ENCODE assay signal across 23 cellular contexts in genomic region chr22:42039271-42039670, GRCh38. TPM values are rescaled to one million over a fixed set of nuclear protein-coding genes. Genes with fewer than 3 reads are reported as not detected.
DNase-seq lines count a peak whose midpoint lies in the region; TF ChIP-seq lines count a peak whose summit lies in the region.
"Had no signal": no experiment of that assay in that cellular context is flagged by ENCODE, and none has a peak within 500 bp of the region (broad histone marks: within the 10 kb centered on the region; RNA-seq: fewer than 3 reads in every experiment).

No MANE protein-coding gene starts in this region.

- H3K4me3 ChIP-seq in trophoblast cell (ENCODE audit: low read depth, low read length) = no peak overlapping the region
- no peak overlapping the region for H3K4me3 ChIP-seq in hepatocyte
- H3K4me3 ChIP-seq: A549, HAP-1, SK-N-MC had no signal

- H3K9ac ChIP-seq in trophoblast cell (ENCODE audit: low read length) = no peak overlapping the region

- in situ Hi-C loops in ACHN (cut with HindIII; ENCODE audit: low pct_ligation_motif_present, low pct_unique_long_range_greater_than_20kb, low sequenced_read_pairs) = no loop called here

- H3K9me3 ChIP-seq in trophoblast cell (ENCODE audit: insufficient read depth, low read depth, low read length) (peaks cover 9% of the 10 kb centered on the region), hepatocyte (ENCODE audit: low read depth) (peaks cover 6% of the 10 kb centered on the region)

- no peak overlapping the region for H2BK120ac ChIP-seq in trophoblast cell (ENCODE audit: insufficient read depth, low read length, poor library complexity)

- H3K18ac ChIP-seq in trophoblast cell (ENCODE audit: low read length) = no peak overlapping the region

- H3K14ac ChIP-seq in trophoblast cell (ENCODE audit: low read length) = no peak overlapping the region

- no peak overlapping the region for H2BK5ac ChIP-seq in trophoblast cell (ENCODE audit: low read depth, low read length, poor library complexity)

- no peak for TF ChIP-seq CTCF in hepatocyte (IDR thresholded peaks at IDR 0.05; ENCODE audit: poor library complexity)

- DNase-seq in AG20443 (ENCODE audit: low spot score) = peak; percentile 34
- DNase-seq in GM04504 (ENCODE audit: low read depth) = peak; percentile 1
- peak; percentile 3 for DNase-seq in amniotic stem cell (lab: John Stamatoyannopoulos, UW)
- DNase-seq in trophoblast cell = peak; percentile 30 to 64
- no peak for DNase-seq in ACHN
- DNase-seq in hepatocyte (ENCODE audit: low spot score) = no peak
- DNase-seq in foreskin melanocyte = no peak
- DNase-seq: AML-193, DMS53, KG1, NCI-H1105, NCI-H146, NCI-H2029, NCI-H2227 treated with DMSO at 0.1 percent for 48 hours, NCI-H510A, NCI-H748 treated with DMSO at 0.1 percent for 48 hours, SHP77 treated with DMSO at 0.1 percent for 48 hours, SW 1271 had no signal

- no peak overlapping the region for H4K91ac ChIP-seq in trophoblast cell (ENCODE audit: low read depth, low read length)

- H4K20me1 ChIP-seq in hepatocyte (ENCODE audit: insufficient read depth, poor library complexity, severe bottlenecking) = no peaks in the 10 kb centered on the region

- H2AK5ac ChIP-seq in trophoblast cell (ENCODE audit: low read length) = no peak overlapping the region

- no CpG with 5 or more reads among the region's 5 CpGs for WGBS in trophoblast cell (ENCODE audit: extremely low coverage, insufficient coverage, insufficient read length)
- WGBS in hepatocyte (ENCODE audit: low lambda C conversion rate, missing lambda C conversion rate) = 94% methylated on average over 5 of the region's 5 CpGs

- no peaks in the 10 kb centered on the region for H3K79me1 ChIP-seq in trophoblast cell (ENCODE audit: low read length)

- no peak overlapping the region for H4K12ac ChIP-seq in trophoblast cell (ENCODE audit: low read depth, low read length)

- H2AFZ ChIP-seq in trophoblast cell (ENCODE audit: insufficient read depth, low read length, poor library complexity) (no peak overlapping the region), hepatocyte (no peak overlapping the region)

- H3K27me3 ChIP-seq in trophoblast cell (ENCODE audit: insufficient read depth, low read length) (no peaks in the 10 kb centered on the region), hepatocyte (no peaks in the 10 kb centered on the region)

- H2BK12ac ChIP-seq in trophoblast cell (ENCODE audit: low read length) = no peak overlapping the region

- no peak overlapping the region for H4K8ac ChIP-seq in trophoblast cell (ENCODE audit: low read depth, low read length)

- H3K79me2 ChIP-seq in trophoblast cell (ENCODE audit: control insufficient read depth, insufficient read depth, low read length, poor library complexity) (no peaks in the 10 kb centered on the region), hepatocyte (no peaks in the 10 kb centered on the region)

- H3K9me2 ChIP-seq in hepatocyte (replicated peaks; ENCODE audit: insufficient read depth) = no peaks in the 10 kb centered on the region

- H3K4me1 ChIP-seq in trophoblast cell (ENCODE audit: control insufficient read depth in 1 of 2, insufficient read depth in 2 of 2, low read length in 2 of 2) (no peaks in the 10 kb centered on the region), hepatocyte (ENCODE audit: insufficient read depth) (no peaks in the 10 kb centered on the region)
- H3K4me1 ChIP-seq: A549, HAP-1 had no signal

- no peaks in the 10 kb centered on the region for H3K36me3 ChIP-seq in trophoblast cell (ENCODE audit: control insufficient read depth in 1 of 2, insufficient read depth in 2 of 2, low read length in 2 of 2)
- no peaks in the 10 kb centered on the region for H3K36me3 ChIP-seq in hepatocyte (replicated peaks; ENCODE audit: insufficient read depth, low read depth)
- H3K36me3 ChIP-seq: HAP-1 had no signal

- H3K4me2 ChIP-seq in trophoblast cell (ENCODE audit: low read length) = no peak overlapping the region
- no peak overlapping the region for H3K4me2 ChIP-seq in hepatocyte
- H3K4me2 ChIP-seq: A549 had no signal

- no peak overlapping the region for H3K23ac ChIP-seq in trophoblast cell (ENCODE audit: low read length)

- H3K4ac ChIP-seq in trophoblast cell (ENCODE audit: low read depth, low read length) = no peak overlapping the region

- H3K27ac ChIP-seq in trophoblast cell (ENCODE audit: low read depth, low read length) (no peak overlapping the region), hepatocyte (no peak overlapping the region)
- H3K27ac ChIP-seq: A549, RWPE1, SK-N-MC had no signal

RNA-seq across cellular contexts. Expression of gene NAGA, which starts 31.3 kb away (rescaled TPM):
- 13.4 and 13.8 TPM in 2 replicates for polyA plus RNA-seq in trophoblast cell (2013)
- 24.2 and 24.6 TPM in 2 replicates for total RNA-seq in hepatocyte
- 23.8 and 31.1 TPM in 2 replicates for polyA plus RNA-seq in hepatocyte

RNA-seq across cellular contexts. Expression of gene PHETA2, which starts 34.8 kb away (rescaled TPM):
- 2.1 and 2.3 TPM in 2 replicates for polyA plus RNA-seq in trophoblast cell (2013)
- 5.4 and 10.4 TPM in 2 replicates for total RNA-seq in hepatocyte
- 8.3 and 9.3 TPM in 2 replicates for polyA plus RNA-seq in hepatocyte
- total RNA-seq: HT1080 had no signal

RNA-seq across cellular contexts. Expression of gene SMDT1, which starts 40.2 kb away (rescaled TPM):
- polyA plus RNA-seq in trophoblast cell (2013) = 25.6 and 27.4 TPM in 2 replicates
- total RNA-seq in hepatocyte = 10.8 and 14.7 TPM in 2 replicates
- 143 and 145 TPM in 2 replicates for polyA plus RNA-seq in hepatocyte

RNA-seq across cellular contexts. Expression of gene WBP2NL, which starts 40.7 kb away (rescaled TPM):
- polyA plus RNA-seq in trophoblast cell (2013) = not detected in 2 replicates
- total RNA-seq in hepatocyte = not detected in 2 replicates
- polyA plus RNA-seq in hepatocyte = not detected in 2 replicates
- total RNA-seq: HT1080 had no signal

RNA-seq across cellular contexts. Expression of gene NDUFA6, which starts 51.3 kb away (rescaled TPM):
- 106 and 109 TPM in 2 replicates for polyA plus RNA-seq in trophoblast cell (2013)
- 97.4 and 98.5 TPM in 2 replicates for total RNA-seq in hepatocyte
- 182 and 183 TPM in 2 replicates for polyA plus RNA-seq in hepatocyte

Comparison
In these comparisons a context has a peak if more than half of its experiments do, and no peak if none do; other contexts are left out.
1. DNase-seq: peak in AG20443 (single experiment), GM04504 (single experiment), amniotic stem cell (single experiment) and trophoblast cell (2 of 2); none in ACHN (single experiment), hepatocyte (single experiment) and foreskin melanocyte (single experiment).